Comparison of ENCODE assay signal across 9 cellular contexts in genomic region chr1:178094752-178095645, GRCh38. TPM values are rescaled to one million over a fixed set of nuclear protein-coding genes. Genes with fewer than 3 reads are reported as not detected.
DNase-seq lines count a peak whose midpoint lies in the region; ATAC-seq and TF ChIP-seq lines count a peak whose summit lies in the region.
"Had no signal": no experiment of that assay in that cellular context is flagged by ENCODE, and none has a peak within 500 bp of the region (broad histone marks: within the 10 kb centered on the region; RNA-seq: fewer than 3 reads in every experiment).

No MANE protein-coding gene starts in this region.

- H3K4me3 ChIP-seq in thoracic aorta = peak overlapping the region; percentile 95

- H3K4me1 ChIP-seq in thoracic aorta (ENCODE audit: control insufficient read depth in 1 of 2, low read depth in 2 of 2) = peaks cover 28 to 43% of the 10 kb centered on the region in 2 donors

- H3K27me3 Mint-ChIP-seq in T-helper 2 cell treated with Interferon-gamma antibody and Interleukin-4, amounts not matched to agents 5 μg/mL and 100 μg/mL, for 36 hours (ENCODE audit: low read depth) = peaks cover 42% of the 10 kb centered on the region
- H3K27me3 Mint-ChIP-seq in activated naive CD8-positive, alpha-beta T cell treated with anti-CD3 and anti-CD28 coated beads, Interleukin-2, amount 50 U/mL, for 24 hours = peaks cover 59% of the 10 kb centered on the region

- H3K27me3 ChIP-seq in thoracic aorta (replicated peaks; ENCODE audit: insufficient read depth) = no peaks in the 10 kb centered on the region

- peak overlapping the region; percentile 38 for H3K4me3 Mint-ChIP-seq in T-helper 2 cell treated with Interferon-gamma antibody and Interleukin-4, amounts not matched to agents 5 μg/mL and 100 μg/mL, for 36 hours
- peak overlapping the region; percentile 17 for H3K4me3 Mint-ChIP-seq in activated naive CD8-positive, alpha-beta T cell treated with anti-CD3 and anti-CD28 coated beads, Interleukin-2, amount 50 U/mL, for 24 hours

- no peaks in the 10 kb centered on the region for H3K9me3 ChIP-seq in thoracic aorta

- peak overlapping the region; percentile 85 to 94 for H3K27ac ChIP-seq in thoracic aorta

- no peak for TF ChIP-seq CTCF in thoracic aorta (IDR thresholded peaks at IDR 0.05)

- H3K4me1 Mint-ChIP-seq in T-helper 2 cell treated with Interferon-gamma antibody and Interleukin-4, amounts not matched to agents 5 μg/mL and 100 μg/mL, for 36 hours (ENCODE audit: low read depth) = peaks cover 11% of the 10 kb centered on the region
- H3K4me1 Mint-ChIP-seq in activated naive CD8-positive, alpha-beta T cell treated with anti-CD3 and anti-CD28 coated beads, Interleukin-2, amount 50 U/mL, for 24 hours = peaks cover 15% of the 10 kb centered on the region

- H3K9me3 Mint-ChIP-seq in T-helper 2 cell treated with Interferon-gamma antibody and Interleukin-4, amounts not matched to agents 5 μg/mL and 100 μg/mL, for 36 hours = peaks cover 9% of the 10 kb centered on the region
- peaks cover 4% of the 10 kb centered on the region for H3K9me3 Mint-ChIP-seq in activated naive CD8-positive, alpha-beta T cell treated with anti-CD3 and anti-CD28 coated beads, Interleukin-2, amount 50 U/mL, for 24 hours

- no peaks in the 10 kb centered on the region for H3K36me3 Mint-ChIP-seq in T-helper 2 cell treated with Interferon-gamma antibody and Interleukin-4, amounts not matched to agents 5 μg/mL and 100 μg/mL, for 36 hours (ENCODE audit: low read depth)
- H3K36me3 Mint-ChIP-seq in activated naive CD8-positive, alpha-beta T cell treated with anti-CD3 and anti-CD28 coated beads, Interleukin-2, amount 50 U/mL, for 24 hours (ENCODE audit: low read depth) = no peaks in the 10 kb centered on the region

- DNase-seq in T-helper 2 cell treated with Interferon-gamma antibody and Interleukin-4, amounts not matched to agents 5 μg/mL and 100 μg/mL, for 36 hours (ENCODE audit: low spot score) = no peak
- no peak for DNase-seq in T-helper 2 cell
- no peak for DNase-seq in activated naive CD8-positive, alpha-beta T cell treated with anti-CD3 and anti-CD28 coated beads, Interleukin-2, amount 50 U/mL, for 24 hours
- DNase-seq in kidney glomerular epithelial cell (lab: John Stamatoyannopoulos, UW) = peak; percentile 43
- no peak for DNase-seq in thoracic aorta (ENCODE audit: low spot score)
- DNase-seq in H4 (ENCODE audit: low spot score) = no peak
- DNase-seq in HK-2 (ENCODE audit: unreplicated experiment) = no peak
- DNase-seq in HPDE6-E6E7 (ENCODE audit: extremely low spot score) = no peak
- DNase-seq: DND-41 had no signal

- H3K36me3 ChIP-seq in thoracic aorta = no peaks in the 10 kb centered on the region

- H3K27ac Mint-ChIP-seq in T-helper 2 cell treated with Interferon-gamma antibody and Interleukin-4, amounts not matched to agents 5 μg/mL and 100 μg/mL, for 36 hours = no peak overlapping the region
- no peak overlapping the region for H3K27ac Mint-ChIP-seq in activated naive CD8-positive, alpha-beta T cell treated with anti-CD3 and anti-CD28 coated beads, Interleukin-2, amount 50 U/mL, for 24 hours

- no peak for ATAC-seq in activated naive CD8-positive, alpha-beta T cell treated with anti-CD3 and anti-CD28 coated beads, Interleukin-2, amount 50 U/mL, for 24 hours
- no peak for ATAC-seq in thoracic aorta (ENCODE audit: insufficient number of reproducible peaks, low FRiP score, low read depth)

RNA-seq across cellular contexts. Expression of gene RASAL2, which starts 1.1 kb away (rescaled TPM):
- 10 to 100 TPM; 38.0 to 45.1 TPM for total RNA-seq in thoracic aorta
- total RNA-seq in H4 (2014; rRNA removed; shearing (Covaris generic)) = 3.6 and 5.3 TPM in 2 replicates
